Comparison of ENCODE assay signal across 13 cellular contexts in the genomic region with DNA sequence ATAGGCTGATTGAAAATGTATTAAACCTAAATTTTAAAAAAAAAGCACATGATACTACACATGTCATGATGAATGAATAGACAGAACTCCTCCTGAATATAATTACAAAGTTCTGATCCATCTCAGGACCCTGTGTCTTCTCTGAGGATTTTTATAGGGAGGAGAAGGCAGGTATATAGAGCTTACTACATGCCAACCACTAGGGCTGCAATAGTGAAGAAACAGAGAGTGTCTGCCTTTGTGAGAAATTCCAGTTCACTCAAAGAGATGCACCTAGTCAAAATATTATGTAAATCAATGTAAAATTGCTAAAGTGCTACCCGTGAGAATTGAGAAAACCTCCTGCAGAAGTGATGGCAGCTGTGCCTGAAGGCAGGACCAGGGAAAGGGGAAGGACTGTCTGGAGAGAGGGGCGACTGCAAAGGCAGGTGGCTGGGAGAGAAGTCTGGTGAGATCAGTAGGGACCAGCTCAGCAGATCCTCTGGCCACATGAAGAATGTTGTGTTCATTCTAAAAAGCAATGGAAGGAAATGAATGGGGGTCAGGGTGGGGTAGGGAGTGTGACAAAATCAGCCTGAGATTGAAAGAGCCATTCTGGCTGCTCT. TPM values are rescaled to one million over a fixed set of nuclear protein-coding genes. Genes with fewer than 3 reads are reported as not detected.
A peak's percentile ranks its signal among the peaks of the same experiment; 100 is the strongest.
DNase-seq lines count a peak whose midpoint lies in the region; ATAC-seq and TF ChIP-seq lines count a peak whose summit lies in the region.
"Had no signal": no experiment of that assay in that cellular context is flagged by ENCODE, and none has a peak within 500 bp of the region (broad histone marks: within the 10 kb centered on the region; RNA-seq: fewer than 3 reads in every experiment).

No MANE protein-coding gene starts in this region.

- H3K4me2 ChIP-seq in H9 (ENCODE audit: insufficient read depth, insufficient read length, low read length): no peak overlapping the region
- H3K4me2 ChIP-seq in hepatocyte: no peak overlapping the region

- no peak for TF ChIP-seq POLR2A in adrenal gland (IDR thresholded peaks at IDR 0.05)

- no peaks in the 10 kb centered on the region for H4K20me1 ChIP-seq in H9 (ENCODE audit: control insufficient read depth, insufficient read depth, insufficient read length)
- H4K20me1 ChIP-seq in hepatocyte (ENCODE audit: insufficient read depth, poor library complexity, severe bottlenecking): no peaks in the 10 kb centered on the region

- WGBS in H9 (ENCODE audit: extremely low coverage, insufficient read length, low lambda C conversion rate): no CpG with 5 or more reads among the region's 2 CpGs
- WGBS in adrenal gland, 4 donors: 63 to 75% (median 64%) methylated on average over 2 of the region's 2 CpGs
- 89% methylated on average over 2 of the region's 2 CpGs for WGBS in hepatocyte (ENCODE audit: low lambda C conversion rate, missing lambda C conversion rate)

- peaks cover 0 to 37% of the 10 kb centered on the region in 2 donors for H3K36me3 ChIP-seq in adrenal gland (replicated peaks in 1 of 2)
- no peaks in the 10 kb centered on the region for H3K36me3 ChIP-seq in hepatocyte (replicated peaks; ENCODE audit: insufficient read depth, low read depth)

- intact Hi-C loops in adrenal gland (cut with DNase I): no loop called here

- no peaks in the 10 kb centered on the region for H3K9me2 ChIP-seq in hepatocyte (replicated peaks; ENCODE audit: insufficient read depth)

- H3K4me1 ChIP-seq in H9 (ENCODE audit: insufficient read depth, low read length) (peaks cover 3% of the 10 kb centered on the region; the same call in 1 of the 2 replicates), adrenal gland (replicated peaks in 1 of 2) (peaks cover 7 to 13% of the 10 kb centered on the region in 2 donors), hepatocyte (ENCODE audit: insufficient read depth) (peaks cover 12% of the 10 kb centered on the region)

- no peak overlapping the region for H4K8ac ChIP-seq in H9 (replicated peaks; ENCODE audit: insufficient read length, low read depth, low read length)

- H3K4me1 Mint-ChIP-seq in H9: peaks cover 13 to 15% of the 10 kb centered on the region in 2 experiments
- peaks cover 3 to 9% of the 10 kb centered on the region in 2 donors for H3K4me1 Mint-ChIP-seq in stimulated activated naive B cell treated with anti-CD40 and anti-IgM and Interleukin-4, amounts not matched to agents 10 μg/mL and 1 μg/mL and 100 μg/mL, for 72 hours
- H3K4me1 Mint-ChIP-seq: activated CD4-positive, alpha-beta T cell treated with anti-CD3 and anti-CD28 coated beads, Interleukin-2, amount 10 ng/mL, durations not matched to agents 24 days and 14 days had no signal

- no peaks in the 10 kb centered on the region for H3K9me3 ChIP-seq in H9 (ENCODE audit: control insufficient read depth, low read depth, low read length)
- no peaks in the 10 kb centered on the region for H3K9me3 ChIP-seq in adrenal gland (replicated peaks in 1 of 3)
- H3K9me3 ChIP-seq in hepatocyte (ENCODE audit: low read depth): peaks cover 3% of the 10 kb centered on the region
- H3K9me3 ChIP-seq: right atrium auricular region had no signal

- H4K91ac ChIP-seq in H9 (ENCODE audit: insufficient read length, low read depth, low read length): no peak overlapping the region

- H3K27me3 ChIP-seq in H9 (ENCODE audit: insufficient read depth, low read length): no peaks in the 10 kb centered on the region
- no peaks in the 10 kb centered on the region for H3K27me3 ChIP-seq in adrenal gland
- H3K27me3 ChIP-seq in hepatocyte: no peaks in the 10 kb centered on the region
- H3K27me3 ChIP-seq: right atrium auricular region had no signal

- H3K4me3 Mint-ChIP-seq in H9: no peak overlapping the region
- no peak overlapping the region for H3K4me3 Mint-ChIP-seq in stimulated activated naive B cell treated with anti-CD40 and anti-IgM and Interleukin-4, amounts not matched to agents 10 μg/mL and 1 μg/mL and 100 μg/mL, for 72 hours
- H3K4me3 Mint-ChIP-seq: activated CD4-positive, alpha-beta T cell treated with anti-CD3 and anti-CD28 coated beads, Interleukin-2, amount 10 ng/mL, durations not matched to agents 24 days and 14 days; activated naive CD8-positive, alpha-beta T cell had no signal

- H3K23ac ChIP-seq in H9 (ENCODE audit: insufficient read length, low read depth, low read length): no peak overlapping the region

- no peak overlapping the region for H2BK120ac ChIP-seq in H9 (ENCODE audit: low read depth, low read length, poor library complexity, severe bottlenecking)

- no peak overlapping the region for H2BK20ac ChIP-seq in H9 (ENCODE audit: low read depth, low read length, poor library complexity, severe bottlenecking)

- H2AFZ ChIP-seq in H9 (ENCODE audit: low read length) (no peak overlapping the region), hepatocyte (no peak overlapping the region)

- no peak overlapping the region for H3K18ac ChIP-seq in H9 (ENCODE audit: insufficient read length, low read depth, low read length)

- peak overlapping the region in 2 of 3 experiments; percentile 22 to 58; a peak in 5 of 7 replicates for H3K27ac Mint-ChIP-seq in H9
- H3K27ac Mint-ChIP-seq in stimulated activated naive B cell treated with anti-CD40 and anti-IgM and Interleukin-4, amounts not matched to agents 10 μg/mL and 1 μg/mL and 100 μg/mL, for 72 hours: peak overlapping the region; percentile 60
- H3K27ac Mint-ChIP-seq: activated CD4-positive, alpha-beta T cell treated with anti-CD3 and anti-CD28 coated beads, Interleukin-2, amount 10 ng/mL, durations not matched to agents 24 days and 14 days; activated naive CD8-positive, alpha-beta T cell had no signal

- H3K9ac ChIP-seq in H9 (ENCODE audit: extremely low read depth, insufficient read length, low read length): no peak overlapping the region

- H3K4ac ChIP-seq in H9 (ENCODE audit: low read depth, low read length): no peak overlapping the region

- TF ChIP-seq CTCF in H9 (conservative IDR thresholded peaks at IDR 0.05) (peak; percentile 38; the same call in 1 of the 3 replicates), adrenal gland (IDR thresholded peaks at IDR 0.05) (no peak), hepatocyte (IDR thresholded peaks at IDR 0.05; ENCODE audit: poor library complexity) (peak; percentile 13)

- H3K23me2 ChIP-seq in H9 (ENCODE audit: insufficient read length, low read depth, low read length, poor library complexity, severe bottlenecking): no peaks in the 10 kb centered on the region

- H2BK12ac ChIP-seq in H9 (ENCODE audit: insufficient read length, low read depth, low read length): no peak overlapping the region

- no peak overlapping the region for H3K56ac ChIP-seq in H9 (ENCODE audit: insufficient read length, low read depth, low read length)

- H3K36me3 Mint-ChIP-seq in H9 (ENCODE audit: insufficient read depth in 1 of 3, low read depth in 3 of 3): peaks cover 12 to 34% (median 26%) of the 10 kb centered on the region in 3 experiments
- H3K36me3 Mint-ChIP-seq in stimulated activated naive B cell treated with anti-CD40 and anti-IgM and Interleukin-4, amounts not matched to agents 10 μg/mL and 1 μg/mL and 100 μg/mL, for 72 hours: peaks cover 45 to 50% of the 10 kb centered on the region in 2 donors

- no peak for ATAC-seq in stimulated activated naive B cell treated with anti-CD40 and anti-IgM and Interleukin-4, amounts not matched to agents 10 μg/mL and 1 μg/mL and 100 μg/mL, for 72 hours (replicated peaks)
- ATAC-seq in GM19395 (IDR thresholded peaks at IDR 0.05; ENCODE audit: unreplicated experiment): no peak
- ATAC-seq in GM21528 (IDR thresholded peaks at IDR 0.05; ENCODE audit: low FRiP score, unreplicated experiment): no peak

- no peak overlapping the region for H3T11ph ChIP-seq in H9 (ENCODE audit: low read length)

- no peak overlapping the region for H2BK5ac ChIP-seq in H9 (ENCODE audit: insufficient read length, low read length)

- H3K27ac ChIP-seq in H9 (ENCODE audit: insufficient read length, low read depth, low read length): no peak overlapping the region
- H3K27ac ChIP-seq in adrenal gland: peak overlapping the region in 4 of 5 donors; percentile 8 to 75 (median 36)
- H3K27ac ChIP-seq in hepatocyte: peak overlapping the region; percentile 94
- H3K27ac ChIP-seq: right atrium auricular region had no signal

- DNase-seq in H9: no peak
- no peak for DNase-seq in adrenal gland
- no peak for DNase-seq in hepatocyte (ENCODE audit: low spot score)
- no peak for DNase-seq in stimulated activated naive B cell treated with anti-CD40 and anti-IgM and Interleukin-4, amounts not matched to agents 10 μg/mL and 1 μg/mL and 100 μg/mL, for 72 hours
- no peak for DNase-seq in OCI-M2 (lab: John Stamatoyannopoulos, UW; ENCODE audit: unreplicated experiment)
- no peak for DNase-seq in NCI-H146 treated with DMSO at 0.1 percent for 48 hours (lab: John Stamatoyannopoulos, UW; ENCODE audit: unreplicated experiment)
- DNase-seq: activated CD4-positive, alpha-beta T cell treated with anti-CD3 and anti-CD28 coated beads, Interleukin-2, amount 10 ng/mL, durations not matched to agents 24 days and 14 days; DMS53; NCI-H446 treated with DMSO at 0.1 percent for 48 hours had no signal

- H3K79me2 ChIP-seq in H9 (ENCODE audit: insufficient read depth, low read length) (no peaks in the 10 kb centered on the region), hepatocyte (no peaks in the 10 kb centered on the region)

- H3K27me3 Mint-ChIP-seq in H9 (ENCODE audit: low read depth): no peaks in the 10 kb centered on the region
- H3K27me3 Mint-ChIP-seq in stimulated activated naive B cell treated with anti-CD40 and anti-IgM and Interleukin-4, amounts not matched to agents 10 μg/mL and 1 μg/mL and 100 μg/mL, for 72 hours: no peaks in the 10 kb centered on the region
- H3K27me3 Mint-ChIP-seq: activated CD4-positive, alpha-beta T cell treated with anti-CD3 and anti-CD28 coated beads, Interleukin-2, amount 10 ng/mL, durations not matched to agents 24 days and 14 days; activated naive CD8-positive, alpha-beta T cell had no signal

- no peak overlapping the region for H2AK5ac ChIP-seq in H9 (ENCODE audit: insufficient read length, low read length)

- H3K79me1 ChIP-seq in H9 (ENCODE audit: insufficient read depth, low read depth, low read length, poor library complexity, severe bottlenecking): no peaks in the 10 kb centered on the region

- no peak overlapping the region for H4K5ac ChIP-seq in H9 (ENCODE audit: insufficient read length, low read depth, low read length)

- H3K14ac ChIP-seq in H9 (ENCODE audit: insufficient read depth, low read length): no peak overlapping the region

- H3K4me3 ChIP-seq in adrenal gland (no peak overlapping the region), hepatocyte (no peak overlapping the region)
- H3K4me3 ChIP-seq: right atrium auricular region had no signal

- H3K9me3 Mint-ChIP-seq in H9: peaks cover 2 to 3% of the 10 kb centered on the region in 2 experiments; a peak in 2 of 5 replicates
- peaks cover 0 to 2% of the 10 kb centered on the region in 2 donors for H3K9me3 Mint-ChIP-seq in stimulated activated naive B cell treated with anti-CD40 and anti-IgM and Interleukin-4, amounts not matched to agents 10 μg/mL and 1 μg/mL and 100 μg/mL, for 72 hours
- H3K9me3 Mint-ChIP-seq: activated CD4-positive, alpha-beta T cell treated with anti-CD3 and anti-CD28 coated beads, Interleukin-2, amount 10 ng/mL, durations not matched to agents 24 days and 14 days had no signal

- no peak overlapping the region for H2BK15ac ChIP-seq in H9 (ENCODE audit: low read depth, low read length)

RNA-seq across cellular contexts. Expression of a gene that starts 15.1 kb away (rescaled TPM):
- 21.8 and 23.5 TPM in 2 replicates for total RNA-seq in H9 (2021)
- total RNA-seq in adrenal gland: 10 to 100 TPM; 21.4 to 93.4 (median 48.8) TPM
- polyA plus RNA-seq in adrenal gland: 10 to 100 TPM; 23.3 to 44.5 (median 41.8) TPM
- total RNA-seq in hepatocyte: 30.7 and 33.9 TPM in 2 replicates
- polyA plus RNA-seq in hepatocyte: 43.3 and 49.8 TPM in 2 replicates

RNA-seq across cellular contexts. Expression of a gene that starts 24.2 kb away (rescaled TPM):
- total RNA-seq in H9 (2021) (127 TPM in 2 replicates), adrenal gland (100 to 1,000 TPM; 203 to 382 (median 291) TPM), hepatocyte (327 and 358 TPM in 2 replicates)
- polyA plus RNA-seq in adrenal gland (100 to 1,000 TPM in 2 of 3 donors, 10 to 100 TPM in 1; 91.8 to 537 (median 190) TPM), hepatocyte (441 and 463 TPM in 2 replicates)

RNA-seq across cellular contexts. Expression of a gene that starts 31.0 kb away (rescaled TPM):
- not detected in 2 replicates for total RNA-seq in H9 (2021)
- total RNA-seq in adrenal gland: not detected
- polyA plus RNA-seq in adrenal gland: not detected
- total RNA-seq in hepatocyte: 0.03 TPM in 1 of 2 replicates, not detected in the other
- not detected in 2 replicates for polyA plus RNA-seq in hepatocyte
- total RNA-seq: activated CD4-positive, alpha-beta T cell treated with anti-CD3 and anti-CD28 coated beads, Interleukin-2, amount 10 ng/mL, durations not matched to agents 24 days and 14 days; right atrium auricular region had no signal

Comparison
In these comparisons a context has a peak if more than half of its experiments do, and no peak if none do; other contexts are left out.
1. CTCF ChIP-seq: peak in H9 (single experiment) and hepatocyte (single experiment); none in adrenal gland (0 of 6).